2 cellular contexts compared by ENCODE assay signal in genomic region chr19:12668937-12669271, GRCh38.
TF ChIP-seq lines count a peak whose summit lies in the region.

No MANE protein-coding gene starts in this region.

TF ChIP-seq in HCT116, 20 proteins besides CTCF, POLR2A, EP300 and RAD21:
- TF ChIP-seq MAX (IDR thresholded peaks at IDR 0.05) (no peak), CEBPB (IDR thresholded peaks at IDR 0.05; ENCODE audit: low read depth) (no peak), SRF (IDR thresholded peaks at IDR 0.05; ENCODE audit: low read depth) (no peak), EZH2phosphoT487 (IDR thresholded peaks at IDR 0.05; ENCODE audit: borderline replicate concordance) (no peak), JUND (IDR thresholded peaks at IDR 0.05) (no peak), EGR1 (IDR thresholded peaks at IDR 0.05; ENCODE audit: low read depth) (no peak), SP1 (IDR thresholded peaks at IDR 0.05; ENCODE audit: low read depth) (no peak), ZFX (IDR thresholded peaks at IDR 0.05) (no peak), REST (IDR thresholded peaks at IDR 0.05; ENCODE audit: low read depth) (no peak), ZNF274 (IDR thresholded peaks at IDR 0.05; ENCODE audit: low read depth, low read length) (no peak), TCF7L2 (IDR thresholded peaks at IDR 0.05; ENCODE audit: borderline replicate concordance, extremely low read depth, insufficient read depth, insufficient read length) (no peak), ELF1 (IDR thresholded peaks at IDR 0.05; ENCODE audit: borderline replicate concordance, low read depth) (no peak), POLR2AphosphoS5 (IDR thresholded peaks at IDR 0.05; ENCODE audit: low read depth, low read length) (no peak), EZH2 (IDR thresholded peaks at IDR 0.05) (no peak), ATF3 (IDR thresholded peaks at IDR 0.05) (no peak), SIN3A (IDR thresholded peaks at IDR 0.05; ENCODE audit: low read depth) (no peak), FOSL1 (IDR thresholded peaks at IDR 0.05; ENCODE audit: low read depth) (no peak), ZBTB33 (IDR thresholded peaks at IDR 0.05; ENCODE audit: extremely low read depth, insufficient replicate concordance, low read length) (no peak), YY1 (IDR thresholded peaks at IDR 0.05; ENCODE audit: extremely low read depth, insufficient replicate concordance, low read depth, low read length) (no peak), CBX3 (IDR thresholded peaks at IDR 0.05; ENCODE audit: low read depth) (no peak)

TF ChIP-seq in GM12878, 131 proteins besides CTCF, POLR2A, EP300 and RAD21:
- TF ChIP-seq CEBPB (IDR thresholded peaks at IDR 0.05; ENCODE audit: borderline replicate concordance in 1 of 2, low read depth in 2 of 2, low read length in 2 of 2) (no peak), MAX (IDR thresholded peaks at IDR 0.05; ENCODE audit: low read depth, low read length) (peak; percentile 59), MYC (IDR thresholded peaks at IDR 0.05; ENCODE audit: insufficient read depth, insufficient read length, insufficient replicate concordance, low read length, severe bottlenecking) (peak; percentile 16), HDGF (IDR thresholded peaks at IDR 0.05) (peak; percentile 50; the same call in 1 of the 2 replicates)
TF ChIP-seq in GM12878: peak in this region for 3.
